ENCODE assay signal across 1 cellular context in the genomic region with DNA sequence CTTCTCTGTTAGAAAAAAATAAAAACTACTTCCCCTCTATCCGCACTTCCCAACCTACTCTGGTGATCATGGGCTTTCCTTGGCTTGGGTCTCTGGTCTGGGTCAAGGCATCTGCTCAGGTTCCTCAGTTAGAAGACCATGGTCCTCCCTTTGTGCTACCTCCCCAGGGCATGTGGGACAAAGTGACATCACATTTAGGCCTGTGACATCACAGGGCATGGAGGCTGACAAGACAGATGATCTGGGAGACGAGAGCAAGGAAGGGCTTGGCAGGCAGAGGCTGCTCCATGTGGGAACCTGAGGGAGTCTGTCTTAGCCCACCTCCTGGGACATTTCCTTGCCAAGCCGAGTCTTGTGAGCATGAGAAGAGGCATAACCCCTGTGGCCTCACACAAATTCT.
TF ChIP-seq lines count a peak whose summit lies in the region.
"Not testable (repeated sequence)": the region's sequence is repeated elsewhere in the genome, so short reads cannot be mapped to it uniquely, and the experiment has no call there.

A gene (minus strand): TSS at position 140 of the 400 bp plus-strand sequence. CDS start 4,179 bp downstream, outside the sequence.

TF ChIP-seq in K562, 482 proteins besides CTCF, POLR2A, EP300 and RAD21:
- TF ChIP-seq CREM (IDR thresholded peaks at IDR 0.05; ENCODE audit: low read depth) (peak; percentile 69), ATF1 (tag; IDR thresholded peaks at IDR 0.05) (peak; percentile 67), CREB1 (IDR thresholded peaks at IDR 0.05) (peak; percentile 56; the same call in 1 of the 2 replicates)
- not testable (repeated sequence) for TF ChIP-seq ATF1, CREB1 (CRISPR knock-in tag; IDR thresholded peaks at IDR 0.05)
